8 cellular contexts compared by ENCODE assay signal in the genomic region with DNA sequence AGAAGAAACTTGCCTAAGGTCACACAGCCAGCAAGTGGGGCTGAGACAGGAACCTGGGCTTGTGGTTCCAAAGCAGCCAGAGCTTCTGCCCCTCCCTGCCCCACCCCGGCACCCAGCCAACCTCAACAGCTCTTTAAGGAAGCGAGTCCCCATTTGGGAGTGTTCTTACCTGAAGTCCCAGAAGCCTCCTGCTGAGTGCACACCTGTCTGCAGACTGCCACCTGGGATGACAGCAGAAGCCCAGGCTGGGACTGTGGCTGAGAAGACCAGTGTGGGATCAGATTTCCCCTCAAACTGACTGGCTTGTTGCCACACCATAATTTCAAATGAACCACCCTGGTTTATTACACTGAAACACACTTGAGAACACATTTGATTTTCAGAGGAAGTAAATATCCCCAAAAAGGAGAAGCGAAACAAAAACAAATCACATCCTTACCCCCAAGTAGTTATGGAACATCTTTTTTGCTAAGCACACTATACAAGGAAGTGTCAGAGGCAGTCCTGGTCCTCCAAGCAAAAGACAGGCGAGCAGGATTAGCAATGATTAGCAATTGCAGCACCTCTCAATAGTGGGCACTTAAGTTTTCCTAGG. TPM values are rescaled to one million over a fixed set of nuclear protein-coding genes. Genes with fewer than 3 reads are reported as not detected.
A peak's percentile ranks its signal among the peaks of the same experiment; 100 is the strongest.
DNase-seq lines count a peak whose midpoint lies in the region; TF ChIP-seq lines count a peak whose summit lies in the region.

No MANE protein-coding gene starts in this region.

- H4K20me1 ChIP-seq in KMS-11 (ENCODE audit: insufficient read depth), result no peaks in the 10 kb centered on the region

- intact Hi-C loops in transverse colon (cut with DNase I; ENCODE audit: low total_unique reads), result no loop called here

- no peaks in the 10 kb centered on the region for H3K27me3 ChIP-seq in KMS-11 (ENCODE audit: insufficient read depth, low read depth)
- no peaks in the 10 kb centered on the region for H3K27me3 ChIP-seq in transverse colon
- no peaks in the 10 kb centered on the region for H3K27me3 ChIP-seq in effector memory CD4-positive, alpha-beta T cell (replicated peaks; ENCODE audit: control insufficient read depth, insufficient read depth, low read length, poor library complexity, severe bottlenecking)

- no peaks in the 10 kb centered on the region for H3K9me3 ChIP-seq in transverse colon
- H3K9me3 ChIP-seq in effector memory CD4-positive, alpha-beta T cell (ENCODE audit: control insufficient read depth, low read length), result no peaks in the 10 kb centered on the region

- no peaks in the 10 kb centered on the region for H3K79me2 ChIP-seq in KMS-11 (ENCODE audit: insufficient read depth, low read depth)

- peak; percentile 36 for DNase-seq in activated effector memory CD4-positive, alpha-beta T cell treated with anti-CD3 and anti-CD28 coated beads, Interleukin-2, amount 50 U/mL, for 16 hours
- DNase-seq in activated effector memory CD4-positive, alpha-beta T cell treated with Interleukin-2 at 50 U/mL for 16 hours, result no peak
- DNase-seq in RPMI8226 (peak; percentile 74), transverse colon (peak; percentile 88), NCI-H2227 (lab: John Stamatoyannopoulos, UW; ENCODE audit: unreplicated experiment) (no peak)
- no peak for DNase-seq in effector memory CD4-positive, alpha-beta T cell
- no peak for DNase-seq in activated CD4-positive, alpha-beta T cell treated with anti-CD3 and anti-CD28 coated beads for 48 hours

- in situ Hi-C loops in transverse colon (cut with MboI; ENCODE audit: low pct_ligation_motif_present in 1 of 4, low pct_unique_long_range_greater_than_20kb in 1 of 4, low sequenced_read_pairs in 3 of 4), result no loop called here

- H3K9ac ChIP-seq in KMS-11, result no peak overlapping the region

- H2AFZ ChIP-seq in KMS-11 (ENCODE audit: low read depth), result no peak overlapping the region

- TF ChIP-seq POLR2A in transverse colon (IDR thresholded peaks at IDR 0.05), result no peak

- peak overlapping the region; percentile 39 for H3K4me2 ChIP-seq in KMS-11

- H3K4me1 ChIP-seq in KMS-11 (ENCODE audit: low read depth, poor library complexity, severe bottlenecking) (peaks cover 34% of the 10 kb centered on the region), transverse colon (peaks cover 8 to 41% (median 14%) of the 10 kb centered on the region in 4 donors)
- H3K4me1 ChIP-seq in effector memory CD4-positive, alpha-beta T cell (ENCODE audit: control insufficient read depth, insufficient read depth, low read length, poor library complexity, severe bottlenecking), result peaks cover 4% of the 10 kb centered on the region

- no peak for TF ChIP-seq CTCF in KMS-11 (conservative IDR thresholded peaks at IDR 0.05; ENCODE audit: low read depth, low read length)
- peak in 1 of 5 experiments; percentile 12 for TF ChIP-seq CTCF in transverse colon (IDR thresholded peaks at IDR 0.05)

- no peak for TF ChIP-seq EP300 in transverse colon (IDR thresholded peaks at IDR 0.05; ENCODE audit: low read depth)

- no peaks in the 10 kb centered on the region for H3K36me3 ChIP-seq in KMS-11 (ENCODE audit: insufficient read depth)
- no peaks in the 10 kb centered on the region for H3K36me3 ChIP-seq in transverse colon
- no peaks in the 10 kb centered on the region for H3K36me3 ChIP-seq in effector memory CD4-positive, alpha-beta T cell (ENCODE audit: control insufficient read depth, insufficient read depth, low read length)

- H3K4me3 ChIP-seq in KMS-11 (IDR thresholded peaks at IDR 0.05; ENCODE audit: insufficient read depth, low read depth, low read length) (no peak overlapping the region), transverse colon (no peak overlapping the region)
- H3K4me3 ChIP-seq in effector memory CD4-positive, alpha-beta T cell (ENCODE audit: insufficient read depth, low read depth, low read length, poor library complexity, severe bottlenecking), result no peak overlapping the region

- H3K27ac ChIP-seq in KMS-11, result no peak overlapping the region
- peak overlapping the region; percentile 40 to 61 (median 58) for H3K27ac ChIP-seq in transverse colon
- no peak overlapping the region for H3K27ac ChIP-seq in effector memory CD4-positive, alpha-beta T cell (ENCODE audit: insufficient read depth, low read length, poor library complexity, severe bottlenecking)

- 44 to 48% methylated on average over 2 to 4 of the region's 4 CpGs for WGBS in transverse colon (ENCODE audit: low coverage in 1 of 2), 2 donors

RNA-seq across cellular contexts. Expression of gene RIN3, which starts 6.3 kb away (rescaled TPM):
- total RNA-seq in transverse colon, result 10 to 100 TPM; 16.2 to 24.3 (median 20.7) TPM

Comparison
In these comparisons a context has a peak if more than half of its experiments do, and no peak if none do; other contexts are left out.
1. DNase-seq: peak in activated effector memory CD4-positive, alpha-beta T cell treated with anti-CD3 and anti-CD28 coated beads, Interleukin-2, amount 50 U/mL, for 16 hours (single experiment), RPMI8226 (single experiment) and transverse colon (single experiment); none in activated effector memory CD4-positive, alpha-beta T cell treated with Interleukin-2 at 50 U/mL for 16 hours (single experiment), effector memory CD4-positive, alpha-beta T cell (0 of 3), NCI-H2227 (single experiment) and activated CD4-positive, alpha-beta T cell treated with anti-CD3 and anti-CD28 coated beads for 48 hours (single experiment).
2. H3K27ac ChIP-seq: peak in transverse colon (4 of 4); none in KMS-11 (single experiment) and effector memory CD4-positive, alpha-beta T cell (single experiment).